10 cellular contexts compared by ENCODE assay signal in genomic region chr19:47541507-47541906, GRCh38. TPM values are rescaled to one million over a fixed set of nuclear protein-coding genes. Genes with fewer than 3 reads are reported as not detected.
DNase-seq lines count a peak whose midpoint lies in the region; ATAC-seq and TF ChIP-seq lines count a peak whose summit lies in the region.
"Had no signal": no experiment of that assay in that cellular context is flagged by ENCODE, and none has a peak within 500 bp of the region (broad histone marks: within the 10 kb centered on the region; RNA-seq: fewer than 3 reads in every experiment).

No MANE protein-coding gene starts in this region.

- H3K4me1 ChIP-seq in right atrium auricular region: peaks cover 0 to 7% of the 10 kb centered on the region in 2 donors
- H3K4me1 ChIP-seq: BLaER1 treated with 17β-estradiol and CSF1 and Interleukin-3, amounts not matched to agents 10 nM and 100 nM had no signal

- CTCF ChIA-PET in activated CD4-positive, alpha-beta memory T cell treated with anti-CD3 and anti-CD28 coated beads, Interleukin-2, amount 10 ng/mL, durations not matched to agents 7 days and 5 days (lab: Charles Lee): no interaction called here

- POLR2A ChIA-PET in activated CD4-positive, alpha-beta memory T cell treated with anti-CD3 and anti-CD28 coated beads, Interleukin-2, amount 10 ng/mL, durations not matched to agents 7 days and 5 days (lab: Charles Lee): no interaction called here

- no peak overlapping the region for H3K4me3 Mint-ChIP-seq in activated CD4-positive, alpha-beta memory T cell treated with anti-CD3 and anti-CD28 coated beads, Interleukin-2, amount 10 ng/mL, durations not matched to agents 7 days and 5 days
- no peak overlapping the region for H3K4me3 Mint-ChIP-seq in type B pancreatic cell

- no peak for DNase-seq in right atrium auricular region (ENCODE audit: low spot score)
- DNase-seq in Right ventricle myocardium superior: no peak
- peak; percentile 42 for DNase-seq in activated CD4-positive, alpha-beta memory T cell treated with anti-CD3 and anti-CD28 coated beads, Interleukin-2, amount 10 ng/mL, durations not matched to agents 7 days and 5 days
- peak; percentile 21 for DNase-seq in kidney glomerular epithelial cell (lab: John Stamatoyannopoulos, UW)
- no peak for DNase-seq in type B pancreatic cell (ENCODE audit: extremely low spot score, unreplicated experiment)
- DNase-seq in NCI-H187 treated with DMSO at 0.1 percent for 48 hours (lab: John Stamatoyannopoulos, UW): no peak
- no peak for DNase-seq in midbrain (lab: John Stamatoyannopoulos, UW)
- no peak for DNase-seq in NAMALWA (ENCODE audit: low spot score)
- DNase-seq: ovary had no signal

- no peaks in the 10 kb centered on the region for H3K9me3 ChIP-seq in right atrium auricular region
- H3K9me3 ChIP-seq: BLaER1 treated with 17β-estradiol and CSF1 and Interleukin-3, amounts not matched to agents 10 nM and 100 nM; ovary had no signal

- H3K36me3 ChIP-seq in right atrium auricular region: no peaks in the 10 kb centered on the region
- H3K36me3 ChIP-seq: BLaER1 treated with 17β-estradiol and CSF1 and Interleukin-3, amounts not matched to agents 10 nM and 100 nM; ovary had no signal

- peak overlapping the region; percentile 10 to 48 for H3K27ac ChIP-seq in right atrium auricular region
- H3K27ac ChIP-seq: BLaER1 treated with 17β-estradiol and CSF1 and Interleukin-3, amounts not matched to agents 10 nM and 100 nM; ovary had no signal

- intact Hi-C loops in Right ventricle myocardium superior (cut with DNase I): no loop called here

- H3K4me3 ChIP-seq in right atrium auricular region: no peak overlapping the region
- H3K4me3 ChIP-seq: BLaER1 treated with 17β-estradiol and CSF1 and Interleukin-3, amounts not matched to agents 10 nM and 100 nM; ovary had no signal

- peaks cover 23% of the 10 kb centered on the region for H3K4me1 Mint-ChIP-seq in activated CD4-positive, alpha-beta memory T cell treated with anti-CD3 and anti-CD28 coated beads, Interleukin-2, amount 10 ng/mL, durations not matched to agents 7 days and 5 days
- H3K4me1 Mint-ChIP-seq in type B pancreatic cell (ENCODE audit: unreplicated experiment): peaks cover 4% of the 10 kb centered on the region

- no peak for ATAC-seq in Right ventricle myocardium superior (ENCODE audit: poor library complexity)

- no peaks in the 10 kb centered on the region for H3K9me3 Mint-ChIP-seq in activated CD4-positive, alpha-beta memory T cell treated with anti-CD3 and anti-CD28 coated beads, Interleukin-2, amount 10 ng/mL, durations not matched to agents 7 days and 5 days
- H3K9me3 Mint-ChIP-seq in type B pancreatic cell: no peaks in the 10 kb centered on the region

- H3K36me3 Mint-ChIP-seq in activated CD4-positive, alpha-beta memory T cell treated with anti-CD3 and anti-CD28 coated beads, Interleukin-2, amount 10 ng/mL, durations not matched to agents 7 days and 5 days (ENCODE audit: low read depth): no peaks in the 10 kb centered on the region
- H3K36me3 Mint-ChIP-seq in type B pancreatic cell: no peaks in the 10 kb centered on the region

- peak overlapping the region; percentile 68 for H3K27ac Mint-ChIP-seq in activated CD4-positive, alpha-beta memory T cell treated with anti-CD3 and anti-CD28 coated beads, Interleukin-2, amount 10 ng/mL, durations not matched to agents 7 days and 5 days
- peak overlapping the region; percentile 10 for H3K27ac Mint-ChIP-seq in type B pancreatic cell

- TF ChIP-seq CTCF in right atrium auricular region (IDR thresholded peaks at IDR 0.05): no peak
- TF ChIP-seq CTCF in type B pancreatic cell (conservative IDR thresholded peaks at IDR 0.05): no peak

- peaks cover 9% of the 10 kb centered on the region for H3K27me3 Mint-ChIP-seq in activated CD4-positive, alpha-beta memory T cell treated with anti-CD3 and anti-CD28 coated beads, Interleukin-2, amount 10 ng/mL, durations not matched to agents 7 days and 5 days
- no peaks in the 10 kb centered on the region for H3K27me3 Mint-ChIP-seq in type B pancreatic cell

- H3K27me3 ChIP-seq in right atrium auricular region: peaks cover 0 to 7% of the 10 kb centered on the region in 2 donors
- H3K27me3 ChIP-seq: ovary had no signal

RNA-seq across cellular contexts. Expression of gene NAPA, which starts 26.6 kb away (rescaled TPM):
- total RNA-seq in right atrium auricular region (100 to 1,000 TPM; 127 to 213 TPM), Right ventricle myocardium superior (113 TPM), type B pancreatic cell (ENCODE audit: low replicate concordance) (63.0 and 80.6 TPM in 2 replicates)
- 100 to 1,000 TPM; 117 to 119 TPM for total RNA-seq in activated CD4-positive, alpha-beta memory T cell treated with anti-CD3 and anti-CD28 coated beads, Interleukin-2, amount 10 ng/mL, durations not matched to agents 7 days and 5 days

RNA-seq across cellular contexts. Expression of gene ZNF541, which starts 31.4 kb away (rescaled TPM):
- total RNA-seq in right atrium auricular region (under 1 TPM in 1 of 2 donors, not detected in 1; 0.20 TPM), Right ventricle myocardium superior (0.35 TPM), type B pancreatic cell (ENCODE audit: low replicate concordance) (not detected in 2 replicates)
- total RNA-seq in activated CD4-positive, alpha-beta memory T cell treated with anti-CD3 and anti-CD28 coated beads, Interleukin-2, amount 10 ng/mL, durations not matched to agents 7 days and 5 days: under 1 TPM; 0.15 to 0.20 TPM

RNA-seq across cellular contexts. Expression of gene KPTN, which starts 57.5 kb away (rescaled TPM):
- total RNA-seq in right atrium auricular region (1 to 10 TPM; 2.8 to 2.9 TPM), Right ventricle myocardium superior (8.4 TPM), type B pancreatic cell (ENCODE audit: low replicate concordance) (9.6 and 21.2 TPM in 2 replicates)
- total RNA-seq in activated CD4-positive, alpha-beta memory T cell treated with anti-CD3 and anti-CD28 coated beads, Interleukin-2, amount 10 ng/mL, durations not matched to agents 7 days and 5 days: 1 to 10 TPM; 6.6 to 7.7 TPM

Comparison
In these comparisons a context has a peak if more than half of its experiments do, and no peak if none do; other contexts are left out.
1. DNase-seq: peak in activated CD4-positive, alpha-beta memory T cell treated with anti-CD3 and anti-CD28 coated beads, Interleukin-2, amount 10 ng/mL, durations not matched to agents 7 days and 5 days (single experiment) and kidney glomerular epithelial cell (single experiment); none in right atrium auricular region (single experiment), Right ventricle myocardium superior (single experiment), type B pancreatic cell (single experiment), NCI-H187 treated with DMSO at 0.1 percent for 48 hours (single experiment), midbrain (single experiment) and NAMALWA (single experiment).